Comparison of ENCODE assay signal across 13 cellular contexts in the genomic region with DNA sequence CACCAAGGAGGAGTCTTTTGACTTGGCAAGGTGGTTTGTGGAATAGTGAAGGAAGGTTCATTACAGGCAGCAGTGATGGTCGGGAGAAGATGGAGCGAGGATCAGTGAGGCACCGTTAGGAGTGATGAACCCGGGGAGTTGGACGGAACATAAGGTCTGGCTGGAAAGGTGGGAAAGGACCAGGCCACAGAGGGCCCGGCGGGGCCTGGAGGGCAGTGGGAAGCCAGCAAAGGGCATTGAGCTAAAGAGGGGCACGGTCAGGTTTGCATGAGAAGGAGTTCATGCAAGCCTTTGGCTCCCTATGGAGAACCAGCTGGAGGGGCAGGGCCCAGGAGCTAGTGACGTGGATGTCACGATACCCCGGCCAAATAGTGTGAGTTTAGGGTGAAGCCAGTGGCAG.
"Had no signal": no experiment of that assay in that cellular context is flagged by ENCODE, and none has a peak within 500 bp of the region (broad histone marks: within the 10 kb centered on the region; RNA-seq: fewer than 3 reads in every experiment).

No MANE protein-coding gene starts in this region.

- H3K27ac Mint-ChIP-seq: dendritic cell treated with granulocyte-macrophage colony-stimulating factor and Interleukin-4, amounts not matched to agents 40 ng/mL and 50 ng/mL, for 4 days had no signal

- DNase-seq: foreskin melanocyte; islet precursor cell; mammary epithelial cell; mucosa of descending colon; naive thymus-derived CD8-positive, alpha-beta T cell; ovary; sigmoid colon; stimulated activated CD4-positive, alpha-beta T cell treated with anti-CD3 and anti-CD28 coated beads, Interleukin-12 subunit alpha, Interleukin-12 subunit beta, amount 100 ng/mL, for 4 hours; stimulated activated naive CD4-positive, alpha-beta T cell treated with Interleukin-2 at 50 U/mL for 16 hours; trophoblast cell had no signal

- H3K9me3 Mint-ChIP-seq: dendritic cell treated with granulocyte-macrophage colony-stimulating factor and Interleukin-4, amounts not matched to agents 40 ng/mL and 50 ng/mL, for 4 days; naive thymus-derived CD8-positive, alpha-beta T cell; neural crest cell had no signal

- ATAC-seq: left lobe of liver; mucosa of descending colon; naive thymus-derived CD8-positive, alpha-beta T cell had no signal

- H3K4me3 Mint-ChIP-seq: dendritic cell treated with granulocyte-macrophage colony-stimulating factor and Interleukin-4, amounts not matched to agents 40 ng/mL and 50 ng/mL, for 4 days; naive thymus-derived CD8-positive, alpha-beta T cell; neural crest cell had no signal

- H3K4me1 Mint-ChIP-seq: neural crest cell had no signal

- H3K27me3 Mint-ChIP-seq: dendritic cell treated with granulocyte-macrophage colony-stimulating factor and Interleukin-4, amounts not matched to agents 40 ng/mL and 50 ng/mL, for 4 days; naive thymus-derived CD8-positive, alpha-beta T cell had no signal
